In the genomic region with DNA sequence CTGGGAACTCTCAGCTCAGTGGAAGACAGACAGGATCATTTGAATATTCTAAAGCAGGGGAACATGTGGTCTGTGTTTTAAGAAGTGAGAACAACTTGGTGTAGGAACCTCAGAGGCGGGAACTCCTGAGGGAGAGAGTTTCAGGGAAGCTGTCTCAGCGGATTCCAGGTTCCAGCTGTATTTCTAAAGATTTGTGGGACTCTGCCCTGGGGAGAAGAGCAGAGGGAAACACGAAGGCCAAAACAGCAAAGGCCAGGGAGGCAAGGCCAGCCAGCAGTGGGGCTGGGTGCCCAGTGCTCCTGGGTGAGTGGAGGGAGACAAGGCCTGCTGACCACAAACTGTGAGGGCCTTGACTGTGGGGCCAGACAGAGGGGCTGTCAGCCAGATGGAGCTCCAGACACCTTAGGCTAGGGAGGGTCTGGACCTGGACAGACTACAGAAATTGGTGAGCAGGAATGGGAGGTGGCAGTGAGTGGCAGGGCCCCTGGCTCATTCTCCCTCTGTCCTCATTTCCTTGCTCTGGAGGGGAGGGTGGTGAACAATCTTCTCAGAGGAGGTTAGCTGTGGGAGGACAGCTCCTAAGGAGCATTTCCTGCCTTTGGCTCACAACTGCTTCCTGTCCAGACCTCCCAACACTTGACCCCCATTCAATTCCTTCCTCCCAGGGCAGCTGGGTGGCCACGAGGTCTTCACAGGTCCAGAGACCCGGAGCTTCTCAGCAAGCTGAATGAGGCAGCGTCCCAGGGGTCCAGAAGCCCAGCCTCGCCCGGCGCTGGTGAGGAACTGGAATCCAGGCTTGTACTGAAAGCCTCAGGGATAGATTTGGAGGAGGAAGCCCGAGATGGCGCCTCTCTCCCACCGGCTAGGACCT, we compare ENCODE assay signal across 1 cellular context.
A peak's percentile ranks its signal among the peaks of the same experiment; 100 is the strongest.
TF ChIP-seq lines count a peak whose summit lies in the region.

No MANE protein-coding gene starts in this region.

TF ChIP-seq in endothelial cell of umbilical vein, 7 proteins besides CTCF, POLR2A, EP300 and RAD21:
- TF ChIP-seq POLR2AphosphoS5 (IDR thresholded peaks at IDR 0.05; ENCODE audit: insufficient read depth, low read depth, low read length) (peak; percentile 44), EZH2 (IDR thresholded peaks at IDR 0.05; ENCODE audit: borderline replicate concordance, low read depth, low read length, severe bottlenecking) (no peak)
